Comparison of ENCODE assay signal across 10 cellular contexts in genomic region chr6:106102967-106103727, GRCh38. TPM values are rescaled to one million over a fixed set of nuclear protein-coding genes. Genes with fewer than 3 reads are reported as not detected.
A peak's percentile ranks its signal among the peaks of the same experiment; 100 is the strongest.
DNase-seq lines count a peak whose midpoint lies in the region; ATAC-seq and TF ChIP-seq lines count a peak whose summit lies in the region.
"Had no signal": no experiment of that assay in that cellular context is flagged by ENCODE, and none has a peak within 500 bp of the region (broad histone marks: within the 10 kb centered on the region; RNA-seq: fewer than 3 reads in every experiment).

No MANE protein-coding gene starts in this region.

- H3K27me3 ChIP-seq in cardiac muscle cell = no peaks in the 10 kb centered on the region
- no peaks in the 10 kb centered on the region for H3K27me3 ChIP-seq in transverse colon
- H3K27me3 ChIP-seq in GM23248 (replicated peaks; ENCODE audit: insufficient read depth) = no peaks in the 10 kb centered on the region

- no peak overlapping the region for H3K4me2 ChIP-seq in GM23248 (ENCODE audit: unreplicated experiment)

- H3F3A ChIP-seq in GM23248 (ENCODE audit: insufficient read depth) = 0 out of 2 replicates have a peak, but pooled peaks cover 14% of the 10 kb centered on the region

- no peak overlapping the region for H3K9ac ChIP-seq in GM23248

- H4K20me1 ChIP-seq in GM23248 (ENCODE audit: insufficient read depth) = no peaks in the 10 kb centered on the region

- peak in 1 of 2 donors; percentile 25 for DNase-seq in cardiac muscle cell (ENCODE audit: low read depth in 1 of 2, low spot score in 1 of 2)
- DNase-seq in left cardiac atrium = no peak
- DNase-seq in left colon = no peak
- no peak for DNase-seq in transverse colon
- DNase-seq in GM23248 = no peak

- H3K79me2 ChIP-seq in GM23248 (ENCODE audit: insufficient read depth) = peaks cover 48% of the 10 kb centered on the region

- H3K27ac ChIP-seq in cardiac muscle cell (peak overlapping the region; percentile 26), transverse colon (peak overlapping the region; percentile 25 to 88 (median 50)), GM23248 (no peak overlapping the region)
- H3K27ac ChIP-seq: C4-2B had no signal

- no peaks in the 10 kb centered on the region for H3K9me3 Mint-ChIP-seq in activated T-helper 17 cell treated with anti-CD3 and anti-CD28 coated beads, Interleukin-2, amount 50 U/mL, for 72 hours
- H3K9me3 Mint-ChIP-seq: mesothelial cell of epicardium had no signal

- H3K9me3 ChIP-seq in cardiac muscle cell (ENCODE audit: low read depth) = no peaks in the 10 kb centered on the region
- H3K9me3 ChIP-seq in transverse colon = no peaks in the 10 kb centered on the region
- H3K9me3 ChIP-seq in GM23248 (ENCODE audit: low read depth) = no peaks in the 10 kb centered on the region

- no peak overlapping the region for H3K4me3 ChIP-seq in cardiac muscle cell
- H3K4me3 ChIP-seq in transverse colon = peak overlapping the region in 2 of 4 donors; percentile 13 to 25
- no peak overlapping the region for H3K4me3 ChIP-seq in GM23248

- TF ChIP-seq POLR2A in transverse colon (IDR thresholded peaks at IDR 0.05) = no peak

- H3K27ac Mint-ChIP-seq in activated T-helper 17 cell treated with anti-CD3 and anti-CD28 coated beads, Interleukin-2, amount 50 U/mL, for 72 hours = peak overlapping the region; percentile 95
- H3K27ac Mint-ChIP-seq: mesothelial cell of epicardium had no signal

- WGBS in transverse colon (ENCODE audit: low coverage in 1 of 2), 2 donors = 28 to 51% methylated on average over 8 to 11 of the region's 11 CpGs
- 86 to 89% methylated on average over 11 of the region's 11 CpGs for WGBS in GM23248 (ENCODE audit: low coverage in 1 of 2, low lambda C conversion rate in 2 of 2, missing lambda C conversion rate in 2 of 2), 2 experiments

- H3K9me2 ChIP-seq in GM23248 (ENCODE audit: insufficient read depth) = no peaks in the 10 kb centered on the region

- TF ChIP-seq CTCF in cardiac muscle cell (IDR thresholded peaks at IDR 0.05; ENCODE audit: low read depth, low read length) = no peak
- no peak for TF ChIP-seq CTCF in transverse colon (IDR thresholded peaks at IDR 0.05)

- no peaks in the 10 kb centered on the region for H3K27me3 Mint-ChIP-seq in activated T-helper 17 cell treated with anti-CD3 and anti-CD28 coated beads, Interleukin-2, amount 50 U/mL, for 72 hours

- intact Hi-C loops in left cardiac atrium (cut with DNase I) (no loop called here), left colon (cut with DNase I, micrococcal nuclease) (no loop called here), transverse colon (cut with DNase I; ENCODE audit: low total_unique reads) (no loop called here)

- in situ Hi-C loops in transverse colon (cut with MboI; ENCODE audit: low pct_ligation_motif_present in 1 of 4, low pct_unique_long_range_greater_than_20kb in 1 of 4, low sequenced_read_pairs in 3 of 4) (loop anchor here in 1 of 4 donors (10.0 kb wide), 1 partner anchor 92 kb away; no protein-coding TSS in a partner anchor), GM23248 (cut with MboI) (no loop called here)

- peak overlapping the region; percentile 90 for H3K4me3 Mint-ChIP-seq in activated T-helper 17 cell treated with anti-CD3 and anti-CD28 coated beads, Interleukin-2, amount 50 U/mL, for 72 hours
- H3K4me3 Mint-ChIP-seq: mesothelial cell of epicardium had no signal

- H3K4me1 Mint-ChIP-seq in activated T-helper 17 cell treated with anti-CD3 and anti-CD28 coated beads, Interleukin-2, amount 50 U/mL, for 72 hours = peaks cover 26% of the 10 kb centered on the region

- H3K36me3 Mint-ChIP-seq in activated T-helper 17 cell treated with anti-CD3 and anti-CD28 coated beads, Interleukin-2, amount 50 U/mL, for 72 hours (ENCODE audit: low read depth) = peaks cover 100% of the 10 kb centered on the region

- no peak for ATAC-seq in left cardiac atrium
- ATAC-seq in activated T-helper 17 cell treated with anti-CD3 and anti-CD28 coated beads, Interleukin-2, amount 50 U/mL, for 72 hours (replicated peaks) = no peak
- ATAC-seq in left colon = peak; percentile 14
- no peak for ATAC-seq in GM18870 (IDR thresholded peaks at IDR 0.05; ENCODE audit: unreplicated experiment)
- ATAC-seq in HG02938 (IDR thresholded peaks at IDR 0.05; ENCODE audit: unreplicated experiment) = no peak

- no peak for TF ChIP-seq EP300 in transverse colon (IDR thresholded peaks at IDR 0.05; ENCODE audit: low read depth)

- H3K4me1 ChIP-seq in cardiac muscle cell (ENCODE audit: low read depth) (peaks cover 36% of the 10 kb centered on the region), transverse colon (peaks cover 0 to 28% (median 10%) of the 10 kb centered on the region in 4 donors), GM23248 (ENCODE audit: insufficient read depth) (peaks cover 6% of the 10 kb centered on the region)

- H3K36me3 ChIP-seq in cardiac muscle cell (no peaks in the 10 kb centered on the region), transverse colon (peaks cover 0 to 18% (median 3%) of the 10 kb centered on the region in 4 donors), GM23248 (ENCODE audit: low read depth) (peaks cover 51% of the 10 kb centered on the region)

- no peak overlapping the region for H2AFZ ChIP-seq in GM23248

RNA-seq across cellular contexts. Expression of gene PRDM1, which starts 17.0 kb away (rescaled TPM):
- total RNA-seq in cardiac muscle cell (0.56 and 2.4 TPM in 2 replicates), left cardiac atrium (1 to 10 TPM; 1.1 to 2.3 TPM), left colon (10 to 100 TPM; 16.6 to 25.9 TPM), transverse colon (10 to 100 TPM in 3 of 4 donors, 1 to 10 TPM in 1; 2.4 to 32.4 (median 18.6) TPM)
- polyA plus RNA-seq in cardiac muscle cell (0.67 and 2.9 TPM in 2 replicates), GM23248 (2016; fragmentation: Nextera tagmentation; extraction: Ambion mirVana) (3.5 and 3.9 TPM in 2 replicates)
- total RNA-seq in activated T-helper 17 cell treated with anti-CD3 and anti-CD28 coated beads, Interleukin-2, amount 50 U/mL, for 72 hours = 100 to 1,000 TPM; 138 to 149 TPM
- total RNA-seq in GM23248 (2014; rRNA removed; shearing (Covaris generic)) = 2.7 and 3.8 TPM in 2 replicates

Comparison
In these comparisons a context has a peak if more than half of its experiments do, and no peak if none do; other contexts are left out.
1. RNA of gene PRDM1, which starts 17.0 kb away (total RNA-seq): 138 to 149 TPM in activated T-helper 17 cell treated with anti-CD3 and anti-CD28 coated beads, Interleukin-2, amount 50 U/mL, for 72 hours; 2.4 to 32.4 TPM in transverse colon, 16.6 to 25.9 TPM in left colon, 2.7 to 3.8 TPM in GM23248, 0.56 to 2.4 TPM in cardiac muscle cell and 1.1 to 2.3 TPM in left cardiac atrium; every median in the first group is over 4 times any median in the second.